In the genomic region with DNA sequence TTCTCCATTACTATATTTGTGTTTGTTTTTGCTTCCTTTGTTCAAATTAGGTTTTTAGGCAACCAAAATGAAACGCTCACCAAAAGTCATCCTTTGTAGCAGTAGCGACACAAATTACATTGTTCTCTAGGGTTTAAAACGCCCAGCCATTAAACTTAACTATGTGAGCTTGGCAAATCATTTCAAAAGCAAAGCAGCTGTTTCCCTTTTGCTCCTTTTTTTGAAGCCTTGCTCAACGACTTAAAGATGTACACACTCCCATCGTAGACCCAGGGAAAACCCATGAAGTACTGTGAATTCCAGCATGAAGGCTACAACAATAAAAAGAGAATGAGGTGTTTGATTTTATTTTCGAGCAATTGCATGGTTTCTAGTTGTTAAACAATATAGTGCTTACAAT, we compare ENCODE assay signal across 25 cellular contexts.
"Had no signal": no experiment of that assay in that cellular context is flagged by ENCODE, and none has a peak within 500 bp of the region (broad histone marks: within the 10 kb centered on the region; RNA-seq: fewer than 3 reads in every experiment).

No MANE protein-coding gene starts in this region.

- H3K27ac ChIP-seq: brain microvascular endothelial cell, coronary artery, foreskin keratinocyte, neural progenitor cell, psoas muscle, tibial artery had no signal

- H3K27me3 ChIP-seq: brain microvascular endothelial cell, foreskin keratinocyte, neural progenitor cell, tibial artery had no signal

- DNase-seq: activated CD4-positive, alpha-beta T cell treated with anti-CD3 and anti-CD28 coated beads, Interleukin-2, amount 10 ng/mL, durations not matched to agents 7 days and 5 days; activated CD8-positive, alpha-beta memory T cell treated with anti-CD3 and anti-CD28 coated beads, Interleukin-2, amount 50 U/mL, for 48 hours; activated effector memory CD4-positive, alpha-beta T cell treated with Interleukin-2 at 50 U/mL for 16 hours; activated naive CD4-positive, alpha-beta T cell treated with anti-CD3 and anti-CD28 coated beads, Interleukin-2, amount 10 ng/mL, durations not matched to agents 7 days and 5 days; activated naive CD8-positive, alpha-beta T cell treated with anti-CD3 and anti-CD28 coated beads, Interleukin-2, amount 50 U/mL, for 24 hours; activated T-cell treated with anti-CD3 and anti-CD28 coated beads, Interleukin-2, amount 50 U/mL, for 48 hours; aorta; brain microvascular endothelial cell; foreskin keratinocyte; glutamatergic neuron; hypothalamus; islet precursor cell; mammary epithelial cell; midbrain; psoas muscle; right cardiac atrium; stimulated activated naive CD8-positive, alpha-beta T cell treated with anti-CD3 and anti-CD28 coated beads, Interleukin-15, Interleukin-2, amounts not matched to agents 100 U/mL and 50 U/mL, for 24 hours; substantia nigra; T1000; tibial artery had no signal

- H3K4me1 ChIP-seq: foreskin keratinocyte, neural progenitor cell, tibial artery had no signal

- H3K4me3 ChIP-seq: coronary artery, neural progenitor cell, psoas muscle, skin epidermis, tibial artery had no signal

- H3K9me3 ChIP-seq: psoas muscle, tibial artery had no signal

- ATAC-seq: activated naive CD8-positive, alpha-beta T cell treated with anti-CD3 and anti-CD28 coated beads, Interleukin-2, amount 50 U/mL, for 24 hours; esophagus mucosa; foreskin keratinocyte; left lobe of liver; psoas muscle; right cardiac atrium; stimulated activated naive CD8-positive, alpha-beta T cell treated with anti-CD3 and anti-CD28 coated beads, Interleukin-15, Interleukin-2, amounts not matched to agents 100 U/mL and 50 U/mL, for 24 hours had no signal

- H3K36me3 ChIP-seq: brain microvascular endothelial cell, neural progenitor cell, tibial artery had no signal
